In the genomic region with DNA sequence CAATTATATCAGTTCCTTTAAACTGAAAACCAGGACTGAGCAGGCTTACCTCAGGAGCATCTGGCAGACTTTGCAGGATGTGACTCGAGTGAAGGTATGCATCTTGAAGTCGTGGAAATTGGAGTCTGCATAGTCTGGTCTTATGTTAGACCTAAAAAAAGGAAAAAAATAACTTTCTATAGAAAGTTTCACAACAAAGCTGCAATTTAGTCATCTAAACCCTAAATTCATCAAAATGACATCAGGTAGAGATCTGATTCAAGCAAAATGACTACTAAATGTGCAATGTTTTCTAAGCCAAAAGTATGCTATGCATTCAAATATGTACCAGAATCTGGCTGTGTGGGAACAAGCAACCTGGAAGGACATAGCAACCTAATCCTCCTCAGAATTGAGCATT, we compare ENCODE assay signal across 17 cellular contexts.
DNase-seq lines count a peak whose midpoint lies in the region; ATAC-seq and TF ChIP-seq lines count a peak whose summit lies in the region.
"Had no signal": no experiment of that assay in that cellular context is flagged by ENCODE, and none has a peak within 500 bp of the region (broad histone marks: within the 10 kb centered on the region; RNA-seq: fewer than 3 reads in every experiment).

No MANE protein-coding gene starts in this region.

- H3K27me3 Mint-ChIP-seq in T-helper 17 cell, result no peaks in the 10 kb centered on the region

- no peak overlapping the region for H3K27ac Mint-ChIP-seq in T-helper 17 cell
- H3K27ac Mint-ChIP-seq: CD14-positive monocyte, HFFc6 had no signal

- H3K36me3 Mint-ChIP-seq in T-helper 17 cell (ENCODE audit: low read depth), result peaks cover 6% of the 10 kb centered on the region

- no peak overlapping the region for H3K4me3 ChIP-seq in choroid plexus epithelial cell (ENCODE audit: low read depth, low read length)
- H3K4me3 ChIP-seq: PC-9, SJCRH30 had no signal

- H3K9me3 ChIP-seq in T-helper 17 cell (ENCODE audit: control insufficient read depth, low read length, poor library complexity, severe bottlenecking), result no peaks in the 10 kb centered on the region
- H3K9me3 ChIP-seq: SJCRH30 had no signal

- no peak overlapping the region for H3K4me3 Mint-ChIP-seq in T-helper 17 cell
- H3K4me3 Mint-ChIP-seq: CD14-positive monocyte, HFFc6 had no signal

- no peak for ATAC-seq in T-helper 17 cell

- H3K4me1 Mint-ChIP-seq in T-helper 17 cell, result peaks cover 3% of the 10 kb centered on the region
- H3K4me1 Mint-ChIP-seq: CD14-positive monocyte had no signal

- no peak for TF ChIP-seq CTCF in choroid plexus epithelial cell (conservative IDR thresholded peaks at IDR 0.05; ENCODE audit: low read depth, low read length)

- DNase-seq in HS-5 (ENCODE audit: low read depth) (peak; percentile 50), NCI-H226 (peak; percentile 46), choroid plexus epithelial cell (ENCODE audit: low read depth) (peak; percentile 20), kidney tubule cell (ENCODE audit: low spot score) (peak; percentile 11), NCI-H1436 treated with DMSO at 0.1 percent for 48 hours (lab: John Stamatoyannopoulos, UW) (no peak), T-helper 17 cell (no peak), RPMI8226 (no peak)
- no peak for DNase-seq in activated naive CD4-positive, alpha-beta T cell treated with anti-CD3 and anti-CD28 coated beads, Interleukin-2, amount 50 U/mL, for 16 hours
- DNase-seq: DMS79 treated with DMSO at 0.1 percent for 48 hours, H7, HFFc6, NCI-H1092, NCI-H2081, NCI-H524, SJCRH30 had no signal

Comparison
In these comparisons a context has a peak if more than half of its experiments do, and no peak if none do; other contexts are left out.
1. DNase-seq: peak in HS-5 (single experiment), NCI-H226 (single experiment), choroid plexus epithelial cell (single experiment) and kidney tubule cell (single experiment); none in activated naive CD4-positive, alpha-beta T cell treated with anti-CD3 and anti-CD28 coated beads, Interleukin-2, amount 50 U/mL, for 16 hours (single experiment), NCI-H1436 treated with DMSO at 0.1 percent for 48 hours (single experiment), T-helper 17 cell (0 of 3) and RPMI8226 (single experiment).